Comparison of ENCODE assay signal across 8 cellular contexts in the genomic region with DNA sequence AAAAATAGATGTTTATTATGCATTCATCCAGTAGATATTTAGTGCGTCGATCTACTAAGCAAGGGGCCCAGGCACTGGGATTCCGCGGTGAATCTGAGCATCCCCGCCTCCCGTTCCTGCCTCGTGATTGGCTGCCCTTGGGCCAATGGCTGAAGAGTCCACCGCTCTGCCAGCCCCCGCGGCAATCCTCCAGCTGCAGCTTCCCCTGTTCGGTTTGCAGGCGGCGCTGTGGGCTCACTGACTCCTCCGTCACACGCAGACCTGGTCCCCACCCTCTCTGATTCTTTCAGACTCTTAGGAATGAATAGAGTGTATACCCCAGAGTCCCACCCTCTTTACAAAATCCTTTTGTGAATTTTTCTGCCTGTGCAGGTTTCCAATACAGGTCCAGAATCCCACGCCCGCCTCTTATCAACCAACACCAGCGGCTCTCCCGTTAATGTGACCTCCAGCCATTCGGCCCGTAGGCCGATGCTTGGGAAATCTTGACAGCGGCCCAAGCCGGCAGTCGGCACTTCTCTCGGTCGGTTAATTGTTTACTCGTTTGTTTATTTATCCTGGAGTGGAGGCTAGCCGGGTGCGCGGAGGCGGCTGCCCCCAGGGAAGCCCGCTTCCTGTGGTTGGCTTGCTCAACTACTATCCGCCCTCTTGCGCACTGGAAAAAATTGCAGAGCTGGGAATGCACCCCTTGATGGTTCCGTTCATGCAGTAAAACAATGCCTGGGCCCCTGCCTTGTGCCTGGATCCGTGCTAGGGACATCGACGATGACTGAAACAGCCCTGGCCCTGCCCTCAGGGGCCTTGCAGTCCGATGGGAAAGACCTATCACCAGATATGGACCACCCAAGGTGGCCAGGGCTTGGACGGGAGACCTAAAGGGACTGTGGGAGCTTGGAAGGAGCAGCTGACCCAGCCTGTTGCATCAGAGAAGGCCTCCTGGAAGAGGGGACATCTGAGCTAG. TPM values are rescaled to one million over a fixed set of nuclear protein-coding genes. Genes with fewer than 3 reads are reported as not detected.
DNase-seq lines count a peak whose midpoint lies in the region; ATAC-seq and TF ChIP-seq lines count a peak whose summit lies in the region.

No MANE protein-coding gene starts in this region.

- WGBS in aorta, 2 donors = 6 to 8% methylated on average over 41 of the region's 41 CpGs

- peak; percentile 86 for ATAC-seq in aorta (ENCODE audit: low FRiP score)

- POLR2A ChIA-PET in HEK293T (lab: Yijun Ruan, JAX) = interaction anchor here (1.0 to 1.2 kb wide), 2 partner anchors 71 to 134 kb away, joined by 3 to 6 read pairs; no protein-coding TSS in a partner anchor

- H3K4me1 ChIP-seq in aorta (ENCODE audit: control insufficient read depth in 1 of 2, insufficient read depth in 2 of 2, low read length in 2 of 2) = peaks cover 0 to 3% of the 10 kb centered on the region in 2 donors

- intact Hi-C loops in aorta (cut with DNase I) = loop anchor here (1.0 to 10.0 kb wide), 3 partner anchors 135 to 258 kb away; a partner anchor contains a TSS

- in situ Hi-C loops in astrocyte of the cerebellum (cut with HindIII; ENCODE audit: low sequenced_read_pairs) = no loop called here

- H3K27ac ChIP-seq in aorta (ENCODE audit: low read depth in 1 of 2, low read length in 2 of 2) = peak overlapping the region; percentile 29 to 73

- TF ChIP-seq CTCF in astrocyte of the cerebellum (IDR thresholded peaks at IDR 0.05; ENCODE audit: low read depth, low read length, missing control alignments) = peak; percentile 90

- peak overlapping the region; percentile 32 for H3K4me3 ChIP-seq in astrocyte of the cerebellum (ENCODE audit: low read depth, low read length)
- H3K4me3 ChIP-seq in aorta (ENCODE audit: low read length in 2 of 2) = peak overlapping the region; percentile 21

- no peaks in the 10 kb centered on the region for H3K9me3 ChIP-seq in aorta (ENCODE audit: control insufficient read depth, low read length)

- H3K27me3 ChIP-seq in aorta (ENCODE audit: control insufficient read depth in 1 of 2, insufficient read depth in 2 of 2, low read length in 1 of 2) = no peaks in the 10 kb centered on the region

- CTCF ChIA-PET in HEK293T (lab: Yijun Ruan, JAX) = interaction anchor here (0.6 to 0.8 kb wide), 3 partner anchors 60 to 134 kb away, joined by 3 to 8 read pairs (median 4); no protein-coding TSS in a partner anchor

- no peaks in the 10 kb centered on the region for H3K36me3 ChIP-seq in aorta (ENCODE audit: control insufficient read depth in 1 of 2, insufficient read depth in 2 of 2, low read length in 1 of 2)

- DNase-seq in Daoy (ENCODE audit: low read depth) (peak; percentile 98), HEK293T (ENCODE audit: extremely low spot score) (peak; percentile 83), NCI-H146 treated with DMSO at 0.1 percent for 48 hours (lab: John Stamatoyannopoulos, UW; ENCODE audit: unreplicated experiment) (peak; percentile 85), T1000 (lab: John Stamatoyannopoulos, UW) (peak; percentile 87), astrocyte of the cerebellum (ENCODE audit: low read depth) (peak; percentile 90), hepatic stellate cell (ENCODE audit: low spot score) (peak; percentile 97), retina (peak; percentile 90), aorta (peak; percentile 98 to 99)

TF ChIP-seq in HEK293T, 16 proteins besides CTCF, POLR2A, EP300 and RAD21:
- TF ChIP-seq BHLHE40 (IDR thresholded peaks at IDR 0.05; ENCODE audit: borderline replicate concordance) (no peak), SUZ12 (IDR thresholded peaks at IDR 0.05) (no peak), ARNT (IDR thresholded peaks at IDR 0.05) (peak; percentile 3; the same call in 1 of the 2 replicates), L3MBTL2 (conservative IDR thresholded peaks at IDR 0.05) (peak; percentile 50; the same call in 1 of the 2 replicates), HDGF (IDR thresholded peaks at IDR 0.05; ENCODE audit: borderline replicate concordance) (no peak), FOXM1 (IDR thresholded peaks at IDR 0.05; ENCODE audit: borderline replicate concordance) (no peak)
- TF ChIP-seq, protein P1, sequence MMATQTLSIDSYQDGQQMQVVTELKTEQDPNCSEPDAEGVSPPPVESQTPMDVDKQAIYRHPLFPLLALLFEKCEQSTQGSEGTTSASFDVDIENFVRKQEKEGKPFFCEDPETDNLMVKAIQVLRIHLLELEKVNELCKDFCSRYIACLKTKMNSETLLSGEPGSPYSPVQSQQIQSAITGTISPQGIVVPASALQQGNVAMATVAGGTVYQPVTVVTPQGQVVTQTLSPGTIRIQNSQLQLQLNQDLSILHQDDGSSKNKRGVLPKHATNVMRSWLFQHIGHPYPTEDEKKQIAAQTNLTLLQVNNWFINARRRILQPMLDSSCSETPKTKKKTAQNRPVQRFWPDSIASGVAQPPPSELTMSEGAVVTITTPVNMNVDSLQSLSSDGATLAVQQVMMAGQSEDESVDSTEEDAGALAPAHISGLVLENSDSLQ (IDR thresholded peaks at IDR 0.05) = peak; percentile 21; the same call in 1 of the 2 replicates

RNA-seq across cellular contexts. Expression of a gene that starts 4.5 kb away (rescaled TPM):
- 17.9 and 20.3 TPM in 2 replicates for total RNA-seq in Daoy (2014; rRNA removed; shearing (Covaris generic))
- total RNA-seq in aorta = 10 to 100 TPM; 60.6 to 64.4 TPM
- polyA plus RNA-seq in aorta = 10 to 100 TPM; 11.0 to 15.7 TPM

RNA-seq across cellular contexts. Expression of a gene that starts 5.7 kb away (rescaled TPM):
- total RNA-seq in Daoy (2014; rRNA removed; shearing (Covaris generic)) = 280 and 304 TPM in 2 replicates
- total RNA-seq in aorta = 100 to 1,000 TPM in 1 of 2 donors, 10 to 100 TPM in 1; 98.3 to 119 TPM
- polyA plus RNA-seq in aorta = 100 to 1,000 TPM in 1 of 2 donors, 10 to 100 TPM in 1; 90.0 to 121 TPM

Comparison
In these comparisons a context has a peak if more than half of its experiments do, and no peak if none do; other contexts are left out.
1. Peak in every context shown above with its lines: DNase-seq, ATAC-seq, H3K4me3 ChIP-seq and H3K27ac ChIP-seq.